ENCODE assay signal across 1 cellular context in the genomic region with DNA sequence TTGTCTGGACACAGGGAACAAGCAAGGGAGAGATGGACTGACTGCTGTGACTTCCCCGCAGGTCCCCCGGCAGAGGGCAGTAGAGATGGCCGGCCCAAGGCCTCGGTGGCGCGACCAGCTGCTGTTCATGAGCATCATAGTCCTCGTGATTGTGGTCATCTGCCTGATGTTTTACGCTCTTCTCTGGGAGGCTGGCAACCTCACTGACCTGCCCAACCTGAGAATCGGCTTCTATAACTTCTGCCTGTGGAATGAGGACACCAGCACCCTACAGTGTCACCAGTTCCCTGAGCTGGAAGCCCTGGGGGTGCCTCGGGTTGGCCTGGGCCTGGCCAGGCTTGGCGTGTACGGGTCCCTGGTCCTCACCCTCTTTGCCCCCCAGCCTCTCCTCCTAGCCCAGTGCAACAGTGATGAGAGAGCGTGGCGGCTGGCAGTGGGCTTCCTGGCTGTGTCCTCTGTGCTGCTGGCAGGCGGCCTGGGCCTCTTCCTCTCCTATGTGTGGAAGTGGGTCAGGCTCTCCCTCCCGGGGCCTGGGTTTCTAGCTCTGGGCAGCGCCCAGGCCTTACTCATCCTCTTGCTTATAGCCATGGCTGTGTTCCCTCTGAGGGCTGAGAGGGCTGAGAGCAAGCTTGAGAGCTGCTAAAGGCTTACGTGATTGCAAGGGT.
TF ChIP-seq lines count a peak whose summit lies in the region.

No MANE protein-coding gene starts in this region.

TF ChIP-seq in GM23338, 12 proteins besides CTCF, POLR2A, EP300 and RAD21 (continued from another document):
- TF ChIP-seq, protein P1, sequence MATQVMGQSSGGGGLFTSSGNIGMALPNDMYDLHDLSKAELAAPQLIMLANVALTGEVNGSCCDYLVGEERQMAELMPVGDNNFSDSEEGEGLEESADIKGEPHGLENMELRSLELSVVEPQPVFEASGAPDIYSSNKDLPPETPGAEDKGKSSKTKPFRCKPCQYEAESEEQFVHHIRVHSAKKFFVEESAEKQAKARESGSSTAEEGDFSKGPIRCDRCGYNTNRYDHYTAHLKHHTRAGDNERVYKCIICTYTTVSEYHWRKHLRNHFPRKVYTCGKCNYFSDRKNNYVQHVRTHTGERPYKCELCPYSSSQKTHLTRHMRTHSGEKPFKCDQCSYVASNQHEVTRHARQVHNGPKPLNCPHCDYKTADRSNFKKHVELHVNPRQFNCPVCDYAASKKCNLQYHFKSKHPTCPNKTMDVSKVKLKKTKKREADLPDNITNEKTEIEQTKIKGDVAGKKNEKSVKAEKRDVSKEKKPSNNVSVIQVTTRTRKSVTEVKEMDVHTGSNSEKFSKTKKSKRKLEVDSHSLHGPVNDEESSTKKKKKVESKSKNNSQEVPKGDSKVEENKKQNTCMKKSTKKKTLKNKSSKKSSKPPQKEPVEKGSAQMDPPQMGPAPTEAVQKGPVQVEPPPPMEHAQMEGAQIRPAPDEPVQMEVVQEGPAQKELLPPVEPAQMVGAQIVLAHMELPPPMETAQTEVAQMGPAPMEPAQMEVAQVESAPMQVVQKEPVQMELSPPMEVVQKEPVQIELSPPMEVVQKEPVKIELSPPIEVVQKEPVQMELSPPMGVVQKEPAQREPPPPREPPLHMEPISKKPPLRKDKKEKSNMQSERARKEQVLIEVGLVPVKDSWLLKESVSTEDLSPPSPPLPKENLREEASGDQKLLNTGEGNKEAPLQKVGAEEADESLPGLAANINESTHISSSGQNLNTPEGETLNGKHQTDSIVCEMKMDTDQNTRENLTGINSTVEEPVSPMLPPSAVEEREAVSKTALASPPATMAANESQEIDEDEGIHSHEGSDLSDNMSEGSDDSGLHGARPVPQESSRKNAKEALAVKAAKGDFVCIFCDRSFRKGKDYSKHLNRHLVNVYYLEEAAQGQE (IDR thresholded peaks at IDR 0.05; ENCODE audit: unreplicated experiment): no peak
- TF ChIP-seq EZH2 (IDR thresholded peaks at IDR 0.05; ENCODE audit: low read depth, unreplicated experiment) (no peak), ZNF114 (CRISPR knock-in tag; IDR thresholded peaks at IDR 0.05) (no peak), STAT1 (IDR thresholded peaks at IDR 0.05; ENCODE audit: unreplicated experiment) (no peak), ZNF331 (CRISPR knock-in tag; IDR thresholded peaks at IDR 0.05; ENCODE audit: low read depth) (no peak), EZH2phosphoT487 (IDR thresholded peaks at IDR 0.05; ENCODE audit: unreplicated experiment) (no peak), NANOG (IDR thresholded peaks at IDR 0.05; ENCODE audit: borderline replicate concordance) (no peak), JUNB (IDR thresholded peaks at IDR 0.05; ENCODE audit: unreplicated experiment) (no peak)
- TF ChIP-seq, protein P2, sequence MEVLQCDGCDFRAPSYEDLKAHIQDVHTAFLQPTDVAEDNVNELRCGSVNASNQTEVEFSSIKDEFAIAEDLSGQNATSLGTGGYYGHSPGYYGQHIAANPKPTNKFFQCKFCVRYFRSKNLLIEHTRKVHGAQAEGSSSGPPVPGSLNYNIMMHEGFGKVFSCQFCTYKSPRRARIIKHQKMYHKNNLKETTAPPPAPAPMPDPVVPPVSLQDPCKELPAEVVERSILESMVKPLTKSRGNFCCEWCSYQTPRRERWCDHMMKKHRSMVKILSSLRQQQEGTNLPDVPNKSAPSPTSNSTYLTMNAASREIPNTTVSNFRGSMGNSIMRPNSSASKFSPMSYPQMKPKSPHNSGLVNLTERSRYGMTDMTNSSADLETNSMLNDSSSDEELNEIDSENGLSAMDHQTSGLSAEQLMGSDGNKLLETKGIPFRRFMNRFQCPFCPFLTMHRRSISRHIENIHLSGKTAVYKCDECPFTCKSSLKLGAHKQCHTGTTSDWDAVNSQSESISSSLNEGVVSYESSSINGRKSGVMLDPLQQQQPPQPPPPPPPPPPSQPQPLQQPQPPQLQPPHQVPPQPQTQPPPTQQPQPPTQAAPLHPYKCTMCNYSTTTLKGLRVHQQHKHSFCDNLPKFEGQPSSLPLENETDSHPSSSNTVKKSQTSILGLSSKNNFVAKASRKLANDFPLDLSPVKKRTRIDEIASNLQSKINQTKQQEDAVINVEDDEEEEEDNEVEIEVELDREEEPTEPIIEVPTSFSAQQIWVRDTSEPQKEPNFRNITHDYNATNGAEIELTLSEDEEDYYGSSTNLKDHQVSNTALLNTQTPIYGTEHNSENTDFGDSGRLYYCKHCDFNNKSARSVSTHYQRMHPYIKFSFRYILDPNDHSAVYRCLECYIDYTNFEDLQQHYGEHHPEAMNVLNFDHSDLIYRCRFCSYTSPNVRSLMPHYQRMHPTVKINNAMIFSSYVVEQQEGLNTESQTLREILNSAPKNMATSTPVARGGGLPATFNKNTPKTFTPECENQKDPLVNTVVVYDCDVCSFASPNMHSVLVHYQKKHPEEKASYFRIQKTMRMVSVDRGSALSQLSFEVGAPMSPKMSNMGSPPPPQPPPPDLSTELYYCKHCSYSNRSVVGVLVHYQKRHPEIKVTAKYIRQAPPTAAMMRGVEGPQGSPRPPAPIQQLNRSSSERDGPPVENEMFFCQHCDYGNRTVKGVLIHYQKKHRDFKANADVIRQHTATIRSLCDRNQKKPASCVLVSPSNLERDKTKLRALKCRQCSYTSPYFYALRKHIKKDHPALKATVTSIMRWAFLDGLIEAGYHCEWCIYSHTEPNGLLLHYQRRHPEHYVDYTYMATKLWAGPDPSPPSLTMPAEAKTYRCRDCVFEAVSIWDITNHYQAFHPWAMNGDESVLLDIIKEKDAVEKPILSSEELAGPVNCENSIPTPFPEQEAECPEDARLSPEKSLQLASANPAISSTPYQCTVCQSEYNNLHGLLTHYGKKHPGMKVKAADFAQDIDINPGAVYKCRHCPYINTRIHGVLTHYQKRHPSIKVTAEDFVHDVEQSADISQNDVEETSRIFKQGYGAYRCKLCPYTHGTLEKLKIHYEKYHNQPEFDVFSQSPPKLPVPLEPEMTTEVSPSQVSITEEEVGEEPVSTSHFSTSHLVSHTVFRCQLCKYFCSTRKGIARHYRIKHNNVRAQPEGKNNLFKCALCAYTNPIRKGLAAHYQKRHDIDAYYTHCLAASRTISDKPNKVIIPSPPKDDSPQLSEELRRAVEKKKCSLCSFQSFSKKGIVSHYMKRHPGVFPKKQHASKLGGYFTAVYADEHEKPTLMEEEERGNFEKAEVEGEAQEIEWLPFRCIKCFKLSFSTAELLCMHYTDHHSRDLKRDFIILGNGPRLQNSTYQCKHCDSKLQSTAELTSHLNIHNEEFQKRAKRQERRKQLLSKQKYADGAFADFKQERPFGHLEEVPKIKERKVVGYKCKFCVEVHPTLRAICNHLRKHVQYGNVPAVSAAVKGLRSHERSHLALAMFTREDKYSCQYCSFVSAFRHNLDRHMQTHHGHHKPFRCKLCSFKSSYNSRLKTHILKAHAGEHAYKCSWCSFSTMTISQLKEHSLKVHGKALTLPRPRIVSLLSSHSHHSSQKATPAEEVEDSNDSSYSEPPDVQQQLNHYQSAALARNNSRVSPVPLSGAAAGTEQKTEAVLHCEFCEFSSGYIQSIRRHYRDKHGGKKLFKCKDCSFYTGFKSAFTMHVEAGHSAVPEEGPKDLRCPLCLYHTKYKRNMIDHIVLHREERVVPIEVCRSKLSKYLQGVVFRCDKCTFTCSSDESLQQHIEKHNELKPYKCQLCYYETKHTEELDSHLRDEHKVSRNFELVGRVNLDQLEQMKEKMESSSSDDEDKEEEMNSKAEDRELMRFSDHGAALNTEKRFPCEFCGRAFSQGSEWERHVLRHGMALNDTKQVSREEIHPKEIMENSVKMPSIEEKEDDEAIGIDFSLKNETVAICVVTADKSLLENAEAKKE (CRISPR knock-in tag; IDR thresholded peaks at IDR 0.05): no peak
